8 cellular contexts compared by ENCODE assay signal in the genomic region with DNA sequence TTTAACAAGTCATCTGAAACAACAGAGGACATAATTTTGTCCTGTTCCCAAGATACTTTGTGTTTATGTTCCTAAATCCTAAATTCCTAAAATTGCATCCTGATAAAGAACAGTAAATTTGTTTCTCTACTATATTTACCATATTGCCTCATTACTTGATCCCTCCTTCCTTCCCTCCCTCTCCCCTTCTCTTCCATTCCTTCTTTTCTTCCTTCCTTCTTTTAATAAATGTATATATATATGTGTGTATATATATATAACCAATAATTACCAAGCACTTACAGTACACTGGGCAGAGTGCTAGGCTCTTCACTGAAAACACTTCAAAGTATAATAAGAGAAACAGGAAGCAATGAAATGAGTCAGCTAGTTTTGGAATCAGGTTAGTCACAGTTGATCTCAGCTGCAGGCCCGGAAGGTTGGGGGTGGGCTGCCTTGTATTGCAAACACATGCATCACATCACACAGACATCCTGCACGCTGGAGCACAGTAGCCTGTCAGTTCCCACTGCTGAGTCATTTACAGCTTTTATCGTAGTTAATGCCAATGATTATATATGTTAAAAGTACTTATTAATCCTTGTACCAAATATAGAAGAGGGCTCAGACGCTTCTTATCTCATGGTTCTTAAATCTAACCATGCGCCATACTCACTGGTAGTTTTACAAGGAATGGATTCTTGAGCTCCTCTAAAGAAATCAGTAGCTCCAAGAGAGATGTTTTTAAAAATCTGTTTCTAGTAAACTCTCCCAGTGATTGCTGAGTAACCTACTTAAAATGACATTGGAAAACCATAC.
A peak's percentile ranks its signal among the peaks of the same experiment; 100 is the strongest.
DNase-seq lines count a peak whose midpoint lies in the region; ATAC-seq and TF ChIP-seq lines count a peak whose summit lies in the region.

No MANE protein-coding gene starts in this region.

- H3K27me3 ChIP-seq in iPS-20b (ENCODE audit: insufficient read depth, low read length) (no peaks in the 10 kb centered on the region), uterus (no peaks in the 10 kb centered on the region)

- no peaks in the 10 kb centered on the region; the same call in 1 of the 2 replicates for H3K9me3 ChIP-seq in iPS-20b (ENCODE audit: insufficient read depth, low read depth, low read length)
- H3K9me3 ChIP-seq in uterus = no peaks in the 10 kb centered on the region

- no peak overlapping the region for H3K27ac Mint-ChIP-seq in activated T-helper 1 cell treated with anti-CD3 and anti-CD28 coated beads, Interleukin-12 subunit alpha, Interleukin-12 subunit beta, Interleukin-2, Interleukin-4 antibody, amounts not matched to agents 30 ng/mL and 10 ng/mL and 1 ng/mL, durations not matched to agents 14 hours and 24 hours and 36 hours

- peak overlapping the region; percentile 54; the same call in 1 of the 2 replicates for H3K9ac ChIP-seq in iPS-20b (ENCODE audit: low read depth, low read length)

- H3K4me1 Mint-ChIP-seq in activated T-helper 1 cell treated with anti-CD3 and anti-CD28 coated beads, Interleukin-12 subunit alpha, Interleukin-12 subunit beta, Interleukin-2, Interleukin-4 antibody, amounts not matched to agents 30 ng/mL and 10 ng/mL and 1 ng/mL, durations not matched to agents 14 hours and 24 hours and 36 hours (ENCODE audit: low read depth) = peaks cover 13% of the 10 kb centered on the region

- no peak for TF ChIP-seq POLR2A in uterus (IDR thresholded peaks at IDR 0.05)

- no peak overlapping the region for H3K4me3 Mint-ChIP-seq in activated T-helper 1 cell treated with anti-CD3 and anti-CD28 coated beads, Interleukin-12 subunit alpha, Interleukin-12 subunit beta, Interleukin-2, Interleukin-4 antibody, amounts not matched to agents 30 ng/mL and 10 ng/mL and 1 ng/mL, durations not matched to agents 14 hours and 24 hours and 36 hours

- H3K27me3 Mint-ChIP-seq in activated T-helper 1 cell treated with anti-CD3 and anti-CD28 coated beads, Interleukin-12 subunit alpha, Interleukin-12 subunit beta, Interleukin-2, Interleukin-4 antibody, amounts not matched to agents 30 ng/mL and 10 ng/mL and 1 ng/mL, durations not matched to agents 14 hours and 24 hours and 36 hours (ENCODE audit: insufficient read depth) = peaks cover 24% of the 10 kb centered on the region

- H3K4me1 ChIP-seq in iPS-20b (ENCODE audit: insufficient read depth, low read length) (peaks cover 27% of the 10 kb centered on the region), uterus (no peaks in the 10 kb centered on the region)

- no peaks in the 10 kb centered on the region for H3K9me3 Mint-ChIP-seq in activated T-helper 1 cell treated with anti-CD3 and anti-CD28 coated beads, Interleukin-12 subunit alpha, Interleukin-12 subunit beta, Interleukin-2, Interleukin-4 antibody, amounts not matched to agents 30 ng/mL and 10 ng/mL and 1 ng/mL, durations not matched to agents 14 hours and 24 hours and 36 hours

- DNase-seq in EL (peak; percentile 88), HK-2 (ENCODE audit: unreplicated experiment) (peak; percentile 86), OCI-M1 (lab: John Stamatoyannopoulos, UW) (peak; percentile 91), uterus (no peak)
- peak; percentile 71 for DNase-seq in activated T-helper 1 cell treated with anti-CD3 and anti-CD28 coated beads, Interleukin-12 subunit alpha, Interleukin-12 subunit beta, Interleukin-2, Interleukin-4 antibody, amounts not matched to agents 30 ng/mL and 10 ng/mL and 1 ng/mL, durations not matched to agents 14 hours and 24 hours and 36 hours (ENCODE audit: low spot score)
- DNase-seq in stimulated activated CD8-positive, alpha-beta memory T cell treated with anti-CD3 and anti-CD28 coated beads, Interleukin-15, amount 100 ng/mL, for 48 hours (ENCODE audit: low read depth in 2 of 2) = peak; percentile 24 to 44

- peak; percentile 85 for ATAC-seq in GM21367 (IDR thresholded peaks at IDR 0.05; ENCODE audit: unreplicated experiment)

- no peaks in the 10 kb centered on the region for H3K36me3 Mint-ChIP-seq in activated T-helper 1 cell treated with anti-CD3 and anti-CD28 coated beads, Interleukin-12 subunit alpha, Interleukin-12 subunit beta, Interleukin-2, Interleukin-4 antibody, amounts not matched to agents 30 ng/mL and 10 ng/mL and 1 ng/mL, durations not matched to agents 14 hours and 24 hours and 36 hours (ENCODE audit: low read depth)

- peak overlapping the region; percentile 46 for H3K27ac ChIP-seq in iPS-20b (ENCODE audit: low read length)
- no peak overlapping the region for H3K27ac ChIP-seq in uterus

- peak overlapping the region; percentile 15; the same call in 1 of the 2 replicates for H3K4me3 ChIP-seq in iPS-20b (ENCODE audit: low read length)
- no peak overlapping the region for H3K4me3 ChIP-seq in uterus

- TF ChIP-seq CTCF in uterus (IDR thresholded peaks at IDR 0.05) = no peak

- intact Hi-C loops in activated T-helper 1 cell treated with anti-CD3 and anti-CD28 coated beads, Interleukin-12 subunit alpha, Interleukin-12 subunit beta, Interleukin-2, Interleukin-4 antibody, amounts not matched to agents 30 ng/mL and 10 ng/mL and 1 ng/mL, durations not matched to agents 14 hours and 24 hours and 36 hours (cut with micrococcal nuclease) = loop anchor here (10.0 kb wide), 2 partner anchors 884 to 1766 kb away; a partner anchor contains a TSS
- intact Hi-C loops in uterus (cut with DNase I; ENCODE audit: low total_unique reads) = no loop called here

- no peaks in the 10 kb centered on the region for H3K36me3 ChIP-seq in iPS-20b (ENCODE audit: insufficient read depth, low read depth, low read length)
- H3K36me3 ChIP-seq in uterus = no peaks in the 10 kb centered on the region

Comparison
In these comparisons a context has a peak if more than half of its experiments do, and no peak if none do; other contexts are left out.
1. DNase-seq: peak in EL (single experiment), HK-2 (single experiment), OCI-M1 (single experiment), activated T-helper 1 cell treated with anti-CD3 and anti-CD28 coated beads, Interleukin-12 subunit alpha, Interleukin-12 subunit beta, Interleukin-2, Interleukin-4 antibody, amounts not matched to agents 30 ng/mL and 10 ng/mL and 1 ng/mL, durations not matched to agents 14 hours and 24 hours and 36 hours (single experiment) and stimulated activated CD8-positive, alpha-beta memory T cell treated with anti-CD3 and anti-CD28 coated beads, Interleukin-15, amount 100 ng/mL, for 48 hours (2 of 2); none in uterus (0 of 2).